Comparison of ENCODE assay signal across 13 cellular contexts in the genomic region with DNA sequence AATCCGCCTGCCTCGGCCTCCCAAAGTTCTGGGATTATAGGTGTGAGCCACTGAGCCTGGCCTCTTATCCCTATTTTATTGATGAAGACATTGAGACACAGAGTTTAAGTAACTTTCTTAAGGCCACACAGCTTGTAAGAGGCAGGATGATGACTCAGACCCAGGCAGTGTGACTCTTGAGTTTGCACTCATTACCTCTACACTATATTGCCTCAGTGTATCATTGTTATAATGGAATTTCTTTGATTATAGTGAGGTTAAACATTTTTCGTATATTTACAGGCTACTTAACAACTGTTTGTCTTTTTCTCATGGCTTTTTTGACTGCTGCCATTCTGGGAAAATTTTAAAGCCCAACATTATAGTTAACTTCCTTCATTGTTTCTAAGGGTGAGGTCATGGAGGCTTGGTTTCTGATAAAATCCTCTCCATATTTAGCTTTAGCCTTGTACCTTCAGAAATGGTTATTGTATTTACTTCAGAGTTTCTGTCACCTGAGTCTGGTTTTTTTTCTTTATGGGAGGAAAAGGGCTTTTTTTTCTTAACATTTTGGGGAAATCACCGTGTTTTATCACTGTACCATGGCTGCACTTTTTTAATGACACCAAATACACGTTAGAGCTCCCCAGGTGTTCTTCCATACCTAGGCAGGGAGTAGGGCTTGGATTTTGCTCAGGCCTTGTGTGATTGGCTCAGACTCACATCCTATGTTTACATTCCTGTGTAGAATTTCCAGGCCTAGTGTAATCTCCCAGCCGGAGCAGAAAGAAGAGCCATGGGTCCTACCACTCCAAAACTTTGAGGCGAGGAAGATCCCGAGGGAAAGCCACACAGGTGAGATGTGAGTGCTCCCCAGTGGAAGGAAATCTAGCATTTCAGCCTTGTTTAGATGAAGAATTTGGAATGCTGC. TPM values are rescaled to one million over a fixed set of nuclear protein-coding genes. Genes with fewer than 3 reads are reported as not detected.
DNase-seq lines count a peak whose midpoint lies in the region; ATAC-seq and TF ChIP-seq lines count a peak whose summit lies in the region.
"Had no signal": no experiment of that assay in that cellular context is flagged by ENCODE, and none has a peak within 500 bp of the region (broad histone marks: within the 10 kb centered on the region; RNA-seq: fewer than 3 reads in every experiment).

No MANE protein-coding gene starts in this region.

- peak overlapping the region in 1 of 2 donors; percentile 14 for H3K27ac Mint-ChIP-seq in activated naive CD4-positive, alpha-beta T cell treated with anti-CD3 and anti-CD28 coated beads, Interleukin-2, amount 50 U/mL, for 72 hours
- H3K27ac Mint-ChIP-seq in stimulated activated naive CD8-positive, alpha-beta T cell treated with anti-CD3 and anti-CD28 coated beads, Interleukin-15, amount 100 ng/mL, for 72 hours, result no peak overlapping the region
- H3K27ac Mint-ChIP-seq: natural killer cell had no signal

- intact Hi-C loops in heart right ventricle (cut with DNase I) (no loop called here), thyroid gland (cut with DNase I) (no loop called here)

- TF ChIP-seq POLR2A in thyroid gland (IDR thresholded peaks at IDR 0.05), result no peak

- H3K4me3 ChIP-seq in heart right ventricle (no peak overlapping the region), thyroid gland (replicated peaks in 1 of 3) (no peak overlapping the region)
- H3K4me3 ChIP-seq: BLaER1 treated with 17β-estradiol and CSF1 and Interleukin-3, amounts not matched to agents 10 nM and 100 nM had no signal

- ATAC-seq in activated naive CD4-positive, alpha-beta T cell treated with anti-CD3 and anti-CD28 coated beads, Interleukin-2, amount 50 U/mL, for 72 hours, result peak; percentile 50 to 56
- peak; percentile 66 for ATAC-seq in stimulated activated naive CD8-positive, alpha-beta T cell treated with anti-CD3 and anti-CD28 coated beads, Interleukin-15, amount 100 ng/mL, for 72 hours
- ATAC-seq in HG03039 (IDR thresholded peaks at IDR 0.05; ENCODE audit: unreplicated experiment) (no peak), heart right ventricle (no peak)
- ATAC-seq: natural killer cell had no signal

- H3K27me3 ChIP-seq in heart right ventricle (no peaks in the 10 kb centered on the region), thyroid gland (no peaks in the 10 kb centered on the region)
- H3K27me3 ChIP-seq: BLaER1 treated with 17β-estradiol and CSF1 and Interleukin-3, amounts not matched to agents 10 nM and 100 nM had no signal

- H3K4me1 ChIP-seq in heart right ventricle (peaks cover 2 to 22% (median 14%) of the 10 kb centered on the region in 9 donors), thyroid gland (peaks cover 6 to 16% of the 10 kb centered on the region in 2 donors)

- H3K27ac ChIP-seq in heart right ventricle, result no peak overlapping the region
- no peak overlapping the region for H3K27ac ChIP-seq in thyroid gland
- H3K27ac ChIP-seq: BLaER1 treated with 17β-estradiol and CSF1 and Interleukin-3, amounts not matched to agents 10 nM and 100 nM had no signal

- peaks cover 20% of the 10 kb centered on the region for H3K4me1 Mint-ChIP-seq in stimulated activated naive CD8-positive, alpha-beta T cell treated with anti-CD3 and anti-CD28 coated beads, Interleukin-15, amount 100 ng/mL, for 72 hours

- no peak for DNase-seq in activated naive CD4-positive, alpha-beta T cell treated with anti-CD3 and anti-CD28 coated beads, Interleukin-2, amount 50 U/mL, for 72 hours (ENCODE audit: low spot score in 2 of 2)
- DNase-seq in activated naive CD4-positive, alpha-beta T cell (lab: John Stamatoyannopoulos, UW), result no peak
- peak; percentile 80 for DNase-seq in RKO (ENCODE audit: low spot score)
- peak; percentile 39 for DNase-seq in fibroblast of gingiva (ENCODE audit: low read depth)
- no peak for DNase-seq in stimulated activated naive CD8-positive, alpha-beta T cell treated with anti-CD3 and anti-CD28 coated beads, Interleukin-15, amount 100 ng/mL, for 72 hours
- DNase-seq in heart right ventricle, result no peak
- no peak for DNase-seq in thyroid gland
- DNase-seq: activated effector memory CD4-positive, alpha-beta T cell treated with Interleukin-2 at 50 U/mL for 16 hours; H7; natural killer cell; stimulated activated CD8-positive, alpha-beta memory T cell treated with anti-CD3 and anti-CD28 coated beads, Interleukin-4, amount 100 ng/mL, for 48 hours had no signal

- H3K36me3 Mint-ChIP-seq in activated naive CD4-positive, alpha-beta T cell treated with anti-CD3 and anti-CD28 coated beads, Interleukin-2, amount 50 U/mL, for 72 hours, result no peaks in the 10 kb centered on the region
- H3K36me3 Mint-ChIP-seq: natural killer cell had no signal

- no peak for TF ChIP-seq CTCF in heart right ventricle (IDR thresholded peaks at IDR 0.05)
- no peak for TF ChIP-seq CTCF in thyroid gland (IDR thresholded peaks at IDR 0.05)

- no peaks in the 10 kb centered on the region for H3K9me3 Mint-ChIP-seq in activated naive CD4-positive, alpha-beta T cell treated with anti-CD3 and anti-CD28 coated beads, Interleukin-2, amount 50 U/mL, for 72 hours
- H3K9me3 Mint-ChIP-seq in stimulated activated naive CD8-positive, alpha-beta T cell treated with anti-CD3 and anti-CD28 coated beads, Interleukin-15, amount 100 ng/mL, for 72 hours, result no peaks in the 10 kb centered on the region
- H3K9me3 Mint-ChIP-seq: natural killer cell had no signal

- no peak overlapping the region for H3K4me3 Mint-ChIP-seq in stimulated activated naive CD8-positive, alpha-beta T cell treated with anti-CD3 and anti-CD28 coated beads, Interleukin-15, amount 100 ng/mL, for 72 hours
- H3K4me3 Mint-ChIP-seq: natural killer cell had no signal

- H3K9me3 ChIP-seq in heart right ventricle (no peaks in the 10 kb centered on the region), thyroid gland (no peaks in the 10 kb centered on the region)
- H3K9me3 ChIP-seq: BLaER1 treated with 17β-estradiol and CSF1 and Interleukin-3, amounts not matched to agents 10 nM and 100 nM had no signal

- WGBS in heart right ventricle, 2 donors, result 91 to 94% methylated on average over 8 of the region's 8 CpGs
- 93 to 97% methylated on average over 8 of the region's 8 CpGs for WGBS in thyroid gland, 2 donors

- H3K36me3 ChIP-seq in heart right ventricle (peaks cover 0 to 50% (median 0%) of the 10 kb centered on the region in 9 donors), thyroid gland (no peaks in the 10 kb centered on the region)

- H3K27me3 Mint-ChIP-seq in stimulated activated naive CD8-positive, alpha-beta T cell treated with anti-CD3 and anti-CD28 coated beads, Interleukin-15, amount 100 ng/mL, for 72 hours, result no peaks in the 10 kb centered on the region

RNA-seq across cellular contexts. Expression of a gene that starts 6.3 kb away (rescaled TPM):
- total RNA-seq in activated naive CD4-positive, alpha-beta T cell treated with anti-CD3 and anti-CD28 coated beads, Interleukin-2, amount 50 U/mL, for 72 hours, result under 1 TPM; 0.50 to 0.99 TPM
- total RNA-seq in heart right ventricle, result 10 to 100 TPM in 2 of 10 donors, 1 to 10 TPM in 8; 2.2 to 19.6 (median 7.0) TPM
- 1 to 10 TPM; 2.8 to 4.2 TPM for polyA plus RNA-seq in heart right ventricle
- total RNA-seq in thyroid gland, result 10 to 100 TPM in 1 of 4 donors, 1 to 10 TPM in 3; 3.6 to 13.1 (median 5.5) TPM

RNA-seq across cellular contexts. Expression of a gene that starts 29.7 kb away (rescaled TPM):
- total RNA-seq in activated naive CD4-positive, alpha-beta T cell treated with anti-CD3 and anti-CD28 coated beads, Interleukin-2, amount 50 U/mL, for 72 hours, result 100 to 1,000 TPM; 185 to 192 TPM
- 10 to 100 TPM; 28.6 to 81.7 (median 35.0) TPM for total RNA-seq in heart right ventricle
- 10 to 100 TPM; 29.5 to 41.7 TPM for polyA plus RNA-seq in heart right ventricle
- total RNA-seq in thyroid gland, result 100 to 1,000 TPM; 222 to 290 (median 247) TPM

Comparison
In these comparisons a context has a peak if more than half of its experiments do, and no peak if none do; other contexts are left out.
1. ATAC-seq: peak in activated naive CD4-positive, alpha-beta T cell treated with anti-CD3 and anti-CD28 coated beads, Interleukin-2, amount 50 U/mL, for 72 hours (2 of 2) and stimulated activated naive CD8-positive, alpha-beta T cell treated with anti-CD3 and anti-CD28 coated beads, Interleukin-15, amount 100 ng/mL, for 72 hours (single experiment); none in HG03039 (single experiment) and heart right ventricle (0 of 8).
2. DNase-seq: peak in RKO (single experiment) and fibroblast of gingiva (single experiment); none in activated naive CD4-positive, alpha-beta T cell treated with anti-CD3 and anti-CD28 coated beads, Interleukin-2, amount 50 U/mL, for 72 hours (0 of 2), activated naive CD4-positive, alpha-beta T cell (0 of 4), stimulated activated naive CD8-positive, alpha-beta T cell treated with anti-CD3 and anti-CD28 coated beads, Interleukin-15, amount 100 ng/mL, for 72 hours (0 of 2), heart right ventricle (0 of 2) and thyroid gland (0 of 2).